ENCODE assay signal across 1 cellular context in genomic region chr2:135685361-135685760, GRCh38.
TF ChIP-seq lines count a peak whose summit lies in the region.

No MANE protein-coding gene starts in this region.

TF ChIP-seq in HepG2, 621 proteins besides CTCF, POLR2A, EP300 and RAD21:
- TF ChIP-seq ZNF619 (CRISPR knock-in tag; IDR thresholded peaks at IDR 0.05): no peak
- no peak for TF ChIP-seq ZKSCAN8 (CRISPR knock-in tag; IDR thresholded peaks at IDR 0.05; ENCODE audit: borderline replicate concordance)
- TF ChIP-seq SIN3A (IDR thresholded peaks at IDR 0.05; ENCODE audit: borderline replicate concordance, low read depth, low read length): no peak
- TF ChIP-seq STAG1 (CRISPR knock-in tag; IDR thresholded peaks at IDR 0.05): no peak
- no peak for TF ChIP-seq TSC22D2 (CRISPR knock-in tag; IDR thresholded peaks at IDR 0.05; ENCODE audit: borderline replicate concordance)
- TF ChIP-seq TOPORS (CRISPR knock-in tag; IDR thresholded peaks at IDR 0.05): no peak
- TF ChIP-seq MED8 (CRISPR knock-in tag; IDR thresholded peaks at IDR 0.05; ENCODE audit: insufficient replicate concordance): no peak
- TF ChIP-seq ZNF749 (CRISPR knock-in tag; IDR thresholded peaks at IDR 0.05; ENCODE audit: borderline replicate concordance): no peak
- TF ChIP-seq ZNF34 (CRISPR knock-in tag; IDR thresholded peaks at IDR 0.05; ENCODE audit: borderline replicate concordance): no peak
